1 cellular context compared by ENCODE assay signal in genomic region chr15:57611119-57611518, GRCh38.
TF ChIP-seq lines count a peak whose summit lies in the region.

No MANE protein-coding gene starts in this region.

TF ChIP-seq in A549, 52 proteins besides CTCF, POLR2A, EP300 and RAD21 (continued from another document):
- TF ChIP-seq HOXB13 (CRISPR knock-in tag; IDR thresholded peaks at IDR 0.05; ENCODE audit: low read depth) (no peak), EHMT2 (IDR thresholded peaks at IDR 0.05; ENCODE audit: low read depth) (no peak), SMC3 (IDR thresholded peaks at IDR 0.05) (no peak), PHF8 (IDR thresholded peaks at IDR 0.05; ENCODE audit: borderline replicate concordance, low read depth) (no peak), USF2 (IDR thresholded peaks at IDR 0.05) (no peak), HEYL (CRISPR knock-in tag; IDR thresholded peaks at IDR 0.05) (no peak), HOXB5 (CRISPR knock-in tag; IDR thresholded peaks at IDR 0.05) (no peak), JUN (IDR thresholded peaks at IDR 0.05) (no peak), CEBPB (IDR thresholded peaks at IDR 0.05) (no peak), PBX3 (IDR thresholded peaks at IDR 0.05) (no peak), FOSB (CRISPR knock-in tag; IDR thresholded peaks at IDR 0.05) (no peak), E2F6 (IDR thresholded peaks at IDR 0.05; ENCODE audit: borderline replicate concordance, low read depth) (no peak), ZSCAN20 (CRISPR knock-in tag; IDR thresholded peaks at IDR 0.05) (no peak), ZFP36 (IDR thresholded peaks at IDR 0.05; ENCODE audit: borderline replicate concordance, partially characterized antibody) (no peak)
TF ChIP-seq in A549: peak in this region for 0.
